Comparison of ENCODE assay signal across 8 cellular contexts in genomic region chr16:4426021-4426684, GRCh38. TPM values are rescaled to one million over a fixed set of nuclear protein-coding genes. Genes with fewer than 3 reads are reported as not detected.
DNase-seq lines count a peak whose midpoint lies in the region; ATAC-seq and TF ChIP-seq lines count a peak whose summit lies in the region.

No MANE protein-coding gene starts in this region.

- DNase-seq in DMS 273 (lab: John Stamatoyannopoulos, UW; ENCODE audit: unreplicated experiment) (peak; percentile 67), DMS 273 treated with DMSO at 0.1 percent for 48 hours (lab: John Stamatoyannopoulos, UW) (no peak), breast epithelium (ENCODE audit: low spot score in 2 of 2) (no peak), mesenchymal stem cell (no peak), vagina (ENCODE audit: extremely low spot score in 2 of 2) (no peak), kidney tubule cell (ENCODE audit: low spot score) (no peak)

- H4K91ac ChIP-seq in mesenchymal stem cell (ENCODE audit: low read length), result no peak overlapping the region

- peak overlapping the region; percentile 5 to 73 for H3K18ac ChIP-seq in mesenchymal stem cell (ENCODE audit: low read depth in 1 of 2, low read length in 2 of 2)

- peak overlapping the region in 1 of 2 experiments; percentile 64 for H3K14ac ChIP-seq in mesenchymal stem cell (ENCODE audit: low read length in 2 of 2)

- H3K23ac ChIP-seq in mesenchymal stem cell (ENCODE audit: low read length in 2 of 2), result no peak overlapping the region

- peak overlapping the region; percentile 69 for H3K4me2 ChIP-seq in mesenchymal stem cell (ENCODE audit: low read length, poor library complexity, severe bottlenecking)

- TF ChIP-seq CTCF in breast epithelium (IDR thresholded peaks at IDR 0.05) (no peak), vagina (IDR thresholded peaks at IDR 0.05) (no peak)

- H3K27me3 ChIP-seq in breast epithelium, result no peaks in the 10 kb centered on the region
- no peaks in the 10 kb centered on the region for H3K27me3 ChIP-seq in mesenchymal stem cell (ENCODE audit: control insufficient read depth in 1 of 2, insufficient read depth in 1 of 2, low read length in 2 of 2)
- H3K27me3 ChIP-seq in vagina, result no peaks in the 10 kb centered on the region

- no peak overlapping the region for H2BK120ac ChIP-seq in mesenchymal stem cell (ENCODE audit: low read depth, low read length)

- H3K27ac ChIP-seq in breast epithelium (peak overlapping the region; percentile 94 to 99), mesenchymal stem cell (ENCODE audit: low read length, poor library complexity, severe bottlenecking) (no peak overlapping the region), vagina (peak overlapping the region; percentile 87)

- peaks cover 0 to 10% of the 10 kb centered on the region in 2 donors for H3K4me1 ChIP-seq in breast epithelium
- peaks cover 6% of the 10 kb centered on the region for H3K4me1 ChIP-seq in mesenchymal stem cell (ENCODE audit: control insufficient read depth, insufficient read depth, low read depth, low read length)
- H3K4me1 ChIP-seq in vagina, result peaks cover 23% of the 10 kb centered on the region

- intact Hi-C loops in breast epithelium (cut with DNase I; ENCODE audit: low total_unique reads) (no loop called here), vagina (cut with DNase I) (no loop called here)

- peak overlapping the region in 1 of 2 experiments; percentile 34 for H3K4ac ChIP-seq in mesenchymal stem cell (ENCODE audit: low read depth in 1 of 2, low read length in 2 of 2)

- H3K4me3 ChIP-seq in breast epithelium, result peak overlapping the region; percentile 90 to 99 (median 90)
- H3K4me3 ChIP-seq in mesenchymal stem cell (ENCODE audit: insufficient read depth in 1 of 2, low read depth in 1 of 2, low read length in 2 of 2), result peak overlapping the region; percentile 80 to 86
- peak overlapping the region; percentile 58 to 78 for H3K4me3 ChIP-seq in vagina

- peak; percentile 35 for ATAC-seq in GM21717 (IDR thresholded peaks at IDR 0.05; ENCODE audit: unreplicated experiment)

- no peak overlapping the region for H2BK5ac ChIP-seq in mesenchymal stem cell (ENCODE audit: low read depth, low read length, poor library complexity, severe bottlenecking)

- H3K36me3 ChIP-seq in breast epithelium (no peaks in the 10 kb centered on the region), mesenchymal stem cell (ENCODE audit: control insufficient read depth in 1 of 2, insufficient read depth in 2 of 2, low read depth in 1 of 2, low read length in 2 of 2) (peaks cover 6 to 15% of the 10 kb centered on the region in 2 experiments), vagina (peaks cover 0 to 2% of the 10 kb centered on the region in 2 donors)

- peak overlapping the region; percentile 46 for H2AFZ ChIP-seq in mesenchymal stem cell (ENCODE audit: low read depth, low read length)

- peak overlapping the region; percentile 94 for H3K9ac ChIP-seq in mesenchymal stem cell (ENCODE audit: low read length)

- H2AK5ac ChIP-seq in mesenchymal stem cell (ENCODE audit: low read length, severe bottlenecking), result no peak overlapping the region

- TF ChIP-seq EP300 in Ishikawa (IDR thresholded peaks at IDR 0.05; ENCODE audit: borderline replicate concordance), result 0 out of 2 replicates have a peak, but pooled peaks have one; percentile 10

- H3K9me3 ChIP-seq in breast epithelium (no peaks in the 10 kb centered on the region), mesenchymal stem cell (ENCODE audit: control insufficient read depth, low read length) (no peaks in the 10 kb centered on the region), vagina (no peaks in the 10 kb centered on the region)

- peak overlapping the region; percentile 5 for H4K8ac ChIP-seq in mesenchymal stem cell (ENCODE audit: low read length)

- H2BK12ac ChIP-seq in mesenchymal stem cell (ENCODE audit: low read length in 2 of 2), result no peak overlapping the region

- 4% methylated on average over 30 of the region's 31 CpGs for WGBS in mesenchymal stem cell

- peaks cover 8% of the 10 kb centered on the region for H3K79me1 ChIP-seq in mesenchymal stem cell (replicated peaks; ENCODE audit: low read length, poor library complexity, severe bottlenecking)

- TF ChIP-seq POLR2A in breast epithelium (IDR thresholded peaks at IDR 0.05), result no peak
- no peak for TF ChIP-seq POLR2A in vagina (IDR thresholded peaks at IDR 0.05)

- no peak overlapping the region for H2BK15ac ChIP-seq in mesenchymal stem cell (ENCODE audit: low read depth, poor library complexity, severe bottlenecking)

- TF ChIP-seq RAD21 in Ishikawa (IDR thresholded peaks at IDR 0.05; ENCODE audit: low read depth), result no peak

TF ChIP-seq in Ishikawa, 13 proteins besides CTCF, POLR2A, EP300 and RAD21:
- TF ChIP-seq CREB1 (IDR thresholded peaks at IDR 0.05; ENCODE audit: low read depth) (no peak), TAF1 (IDR thresholded peaks at IDR 0.05; ENCODE audit: low read depth) (peak; percentile 16; the same call in 1 of the 2 replicates), ZBTB7A (IDR thresholded peaks at IDR 0.05; ENCODE audit: low read depth) (no peak)

RNA-seq across cellular contexts. Expression of gene DNAJA3, which starts 0.5 kb away (rescaled TPM):
- 10 to 100 TPM; 32.6 to 54.2 (median 45.9) TPM for total RNA-seq in breast epithelium
- polyA plus RNA-seq in mesenchymal stem cell (2013, experiment 1 of 2), result 27.3 TPM
- polyA plus RNA-seq in mesenchymal stem cell (2013, experiment 2 of 2), result 27.3 TPM
- total RNA-seq in vagina, result 33.6 TPM

RNA-seq across cellular contexts. Expression of gene CORO7, which starts 9.8 kb away (rescaled TPM):
- 10 to 100 TPM; 19.7 to 25.9 (median 22.7) TPM for total RNA-seq in breast epithelium
- polyA plus RNA-seq in mesenchymal stem cell (2013, experiment 1 of 2), result 25.5 TPM
- 22.1 TPM for polyA plus RNA-seq in mesenchymal stem cell (2013, experiment 2 of 2)
- total RNA-seq in vagina, result 30.9 TPM

RNA-seq across cellular contexts. Expression of gene NMRAL1, which starts 48.3 kb away (rescaled TPM):
- total RNA-seq in breast epithelium (10 to 100 TPM; 44.5 to 57.7 (median 51.5) TPM), vagina (35.6 TPM)
- polyA plus RNA-seq in mesenchymal stem cell (2013, experiment 1 of 2), result 47.8 TPM
- 47.4 TPM for polyA plus RNA-seq in mesenchymal stem cell (2013, experiment 2 of 2)

RNA-seq across cellular contexts. Expression of gene HMOX2, which starts 50.0 kb away (rescaled TPM):
- 10 to 100 TPM; 53.6 to 87.7 (median 65.9) TPM for total RNA-seq in breast epithelium
- polyA plus RNA-seq in mesenchymal stem cell (2013, experiment 1 of 2), result 42.5 TPM
- polyA plus RNA-seq in mesenchymal stem cell (2013, experiment 2 of 2), result 41.6 TPM
- total RNA-seq in vagina, result 52.8 TPM

RNA-seq across cellular contexts. Expression of gene VASN, which starts 54.5 kb away (rescaled TPM):
- total RNA-seq in breast epithelium (10 to 100 TPM; 14.8 to 28.5 (median 16.1) TPM), vagina (37.6 TPM)
- polyA plus RNA-seq in mesenchymal stem cell (2013, experiment 1 of 2), result 127 TPM
- 127 TPM for polyA plus RNA-seq in mesenchymal stem cell (2013, experiment 2 of 2)
